In genomic region chr4:139524062-139524631, GRCh38 we compare ENCODE assay signal across 1 cellular context.
TF ChIP-seq lines count a peak whose summit lies in the region.

No MANE protein-coding gene starts in this region.

TF ChIP-seq in WTC11, 78 proteins besides CTCF, POLR2A, EP300 and RAD21 (continued from another document):
- no peak for TF ChIP-seq USF1 (CRISPR knock-in tag; IDR thresholded peaks at IDR 0.05)
- TF ChIP-seq ZNF416 (CRISPR knock-in tag; IDR thresholded peaks at IDR 0.05), result no peak
- no peak for TF ChIP-seq TEAD4 (CRISPR knock-in tag; IDR thresholded peaks at IDR 0.05)
- TF ChIP-seq AR (CRISPR knock-in tag; IDR thresholded peaks at IDR 0.05), result no peak
- no peak for TF ChIP-seq NR1H2 (CRISPR knock-in tag; IDR thresholded peaks at IDR 0.05)
- no peak for TF ChIP-seq TCF7 (CRISPR knock-in tag; IDR thresholded peaks at IDR 0.05; ENCODE audit: low read depth)
- no peak for TF ChIP-seq NFE2L1 (CRISPR knock-in tag; IDR thresholded peaks at IDR 0.05)
- TF ChIP-seq NFYB (CRISPR knock-in tag; conservative IDR thresholded peaks at IDR 0.05; ENCODE audit: low read depth), result no peak
- TF ChIP-seq ZNF263 (CRISPR knock-in tag; IDR thresholded peaks at IDR 0.05; ENCODE audit: low read depth), result no peak
- TF ChIP-seq FOXK1 (CRISPR knock-in tag; IDR thresholded peaks at IDR 0.05), result no peak
- no peak for TF ChIP-seq NR3C1 (CRISPR knock-in tag; conservative IDR thresholded peaks at IDR 0.05; ENCODE audit: low read depth)
- no peak for TF ChIP-seq ZBTB21 (CRISPR knock-in tag; IDR thresholded peaks at IDR 0.05; ENCODE audit: borderline replicate concordance)
